14 cellular contexts compared by ENCODE assay signal in genomic region chr1:101175474-101175873, GRCh38.
DNase-seq lines count a peak whose midpoint lies in the region; ATAC-seq lines count a peak whose summit lies in the region.
"Had no signal": no experiment of that assay in that cellular context is flagged by ENCODE, and none has a peak within 500 bp of the region (broad histone marks: within the 10 kb centered on the region; RNA-seq: fewer than 3 reads in every experiment).

No MANE protein-coding gene starts in this region.

- H3K9me3 Mint-ChIP-seq in activated CD4-positive, alpha-beta memory T cell treated with anti-CD3 and anti-CD28 coated beads for 36 hours: no peaks in the 10 kb centered on the region
- peaks cover 5% of the 10 kb centered on the region for H3K9me3 Mint-ChIP-seq in activated CD4-positive, alpha-beta memory T cell treated with anti-CD3 and anti-CD28 coated beads, Interleukin-2, amount 10 ng/mL, durations not matched to agents 7 days and 5 days
- H3K9me3 Mint-ChIP-seq in activated naive CD8-positive, alpha-beta T cell (ENCODE audit: low read depth): peaks cover 9% of the 10 kb centered on the region
- H3K9me3 Mint-ChIP-seq: CD4-positive, CD25-positive, alpha-beta regulatory T cell; endodermal cell had no signal

- peak; percentile 77 to 79 for ATAC-seq in right cardiac atrium

- peak overlapping the region; percentile 63 for H3K27ac Mint-ChIP-seq in activated CD4-positive, alpha-beta memory T cell treated with anti-CD3 and anti-CD28 coated beads for 36 hours
- no peak overlapping the region for H3K27ac Mint-ChIP-seq in activated CD4-positive, alpha-beta memory T cell treated with anti-CD3 and anti-CD28 coated beads, Interleukin-2, amount 10 ng/mL, durations not matched to agents 7 days and 5 days
- H3K27ac Mint-ChIP-seq in activated naive CD8-positive, alpha-beta T cell: peak overlapping the region; percentile 100
- H3K27ac Mint-ChIP-seq: endodermal cell had no signal

- no peaks in the 10 kb centered on the region for H3K4me1 ChIP-seq in right cardiac atrium (ENCODE audit: control insufficient read depth, insufficient read depth, low read length)

- CTCF ChIA-PET in activated CD4-positive, alpha-beta memory T cell treated with anti-CD3 and anti-CD28 coated beads for 36 hours (lab: Charles Lee): interaction anchor here (0.7 to 4.6 kb wide), 5 partner anchors 36 to 331 kb away, joined by 3 to 44 read pairs (median 3); no protein-coding TSS in a partner anchor
- CTCF ChIA-PET in activated CD4-positive, alpha-beta memory T cell treated with anti-CD3 and anti-CD28 coated beads, Interleukin-2, amount 10 ng/mL, durations not matched to agents 7 days and 5 days (lab: Charles Lee): interaction anchor here (0.7 to 2.6 kb wide), 2 partner anchors 31 to 63 kb away, joined by 3 to 5 read pairs; no protein-coding TSS in a partner anchor

- H3K27me3 ChIP-seq in right cardiac atrium (ENCODE audit: control insufficient read depth, insufficient read depth): no peaks in the 10 kb centered on the region

- DNase-seq in activated CD4-positive, alpha-beta memory T cell treated with anti-CD3 and anti-CD28 coated beads for 36 hours: no peak
- no peak for DNase-seq in activated CD4-positive, alpha-beta memory T cell treated with anti-CD3 and anti-CD28 coated beads, Interleukin-2, amount 10 ng/mL, durations not matched to agents 7 days and 5 days
- DNase-seq in GM03348 (ENCODE audit: low spot score): peak; percentile 43
- peak in 2 of 3 donors; percentile 23 to 53 for DNase-seq in right cardiac atrium
- DNase-seq in medulla oblongata (ENCODE audit: extremely low spot score): no peak
- DNase-seq in HT-29 (ENCODE audit: low spot score): no peak
- no peak for DNase-seq in Ammon's horn (ENCODE audit: low spot score)
- DNase-seq: activated CD4-positive, alpha-beta T cell treated with anti-CD3 and anti-CD28 coated beads, Interleukin-2, amount 50 U/mL, for 4 hours; CD4-positive, CD25-positive, alpha-beta regulatory T cell; cerebellar nuclear complex; endodermal cell; NCI-H1436; NCI-H526 treated with DMSO at 0.1 percent for 48 hours had no signal

- 45% methylated on average over 3 of the region's 3 CpGs for WGBS in right cardiac atrium

- H3K4me3 ChIP-seq in right cardiac atrium (ENCODE audit: low read length): no peak overlapping the region

- H3K4me3 Mint-ChIP-seq in activated CD4-positive, alpha-beta memory T cell treated with anti-CD3 and anti-CD28 coated beads for 36 hours: no peak overlapping the region
- H3K4me3 Mint-ChIP-seq in activated CD4-positive, alpha-beta memory T cell treated with anti-CD3 and anti-CD28 coated beads, Interleukin-2, amount 10 ng/mL, durations not matched to agents 7 days and 5 days: no peak overlapping the region
- H3K4me3 Mint-ChIP-seq in activated naive CD8-positive, alpha-beta T cell: peak overlapping the region; percentile 17
- H3K4me3 Mint-ChIP-seq: CD4-positive, CD25-positive, alpha-beta regulatory T cell; endodermal cell had no signal

- no peak overlapping the region for H3K27ac ChIP-seq in right cardiac atrium (ENCODE audit: low read length)

- no peaks in the 10 kb centered on the region for H3K36me3 Mint-ChIP-seq in activated CD4-positive, alpha-beta memory T cell treated with anti-CD3 and anti-CD28 coated beads for 36 hours
- peaks cover 16% of the 10 kb centered on the region for H3K36me3 Mint-ChIP-seq in activated CD4-positive, alpha-beta memory T cell treated with anti-CD3 and anti-CD28 coated beads, Interleukin-2, amount 10 ng/mL, durations not matched to agents 7 days and 5 days (ENCODE audit: low read depth)
- peaks cover 3% of the 10 kb centered on the region for H3K36me3 Mint-ChIP-seq in activated naive CD8-positive, alpha-beta T cell
- H3K36me3 Mint-ChIP-seq: CD4-positive, CD25-positive, alpha-beta regulatory T cell had no signal

- no peaks in the 10 kb centered on the region for H3K9me3 ChIP-seq in right cardiac atrium (ENCODE audit: control insufficient read depth, low read length)

- no peaks in the 10 kb centered on the region for H3K27me3 Mint-ChIP-seq in activated CD4-positive, alpha-beta memory T cell treated with anti-CD3 and anti-CD28 coated beads for 36 hours
- no peaks in the 10 kb centered on the region for H3K27me3 Mint-ChIP-seq in activated CD4-positive, alpha-beta memory T cell treated with anti-CD3 and anti-CD28 coated beads, Interleukin-2, amount 10 ng/mL, durations not matched to agents 7 days and 5 days
- no peaks in the 10 kb centered on the region for H3K27me3 Mint-ChIP-seq in activated naive CD8-positive, alpha-beta T cell
- H3K27me3 Mint-ChIP-seq: CD4-positive, CD25-positive, alpha-beta regulatory T cell had no signal

- H3K4me1 Mint-ChIP-seq in activated CD4-positive, alpha-beta memory T cell treated with anti-CD3 and anti-CD28 coated beads for 36 hours (ENCODE audit: low read depth): peaks cover 62% of the 10 kb centered on the region
- H3K4me1 Mint-ChIP-seq in activated CD4-positive, alpha-beta memory T cell treated with anti-CD3 and anti-CD28 coated beads, Interleukin-2, amount 10 ng/mL, durations not matched to agents 7 days and 5 days: peaks cover 52% of the 10 kb centered on the region
- H3K4me1 Mint-ChIP-seq in activated naive CD8-positive, alpha-beta T cell (ENCODE audit: low read depth): peaks cover 57% of the 10 kb centered on the region
- H3K4me1 Mint-ChIP-seq: endodermal cell had no signal

- POLR2A ChIA-PET in activated CD4-positive, alpha-beta memory T cell treated with anti-CD3 and anti-CD28 coated beads for 36 hours (lab: Charles Lee): interaction anchor here (1.6 to 6.2 kb wide), 3 partner anchors 24 to 116 kb away, joined by 4 to 129 read pairs (median 8); partner anchors contain the start of gene S1PR1
- POLR2A ChIA-PET in activated CD4-positive, alpha-beta memory T cell treated with anti-CD3 and anti-CD28 coated beads, Interleukin-2, amount 10 ng/mL, durations not matched to agents 7 days and 5 days (lab: Charles Lee): interaction anchor here (5.9 kb wide), 1 partner anchor 62 kb away, joined by 133 read pairs; the partner anchor contains the start of gene S1PR1

- intact Hi-C loops in activated CD4-positive, alpha-beta memory T cell treated with anti-CD3 and anti-CD28 coated beads for 36 hours (cut with micrococcal nuclease): loop anchor here (5.0 kb wide), 1 partner anchor 233 kb away; no protein-coding TSS in a partner anchor
- intact Hi-C loops in right cardiac atrium (cut with DNase I): no loop called here

Comparison
In these comparisons a context has a peak if more than half of its experiments do, and no peak if none do; other contexts are left out.
1. DNase-seq: peak in GM03348 (single experiment) and right cardiac atrium (2 of 3); none in activated CD4-positive, alpha-beta memory T cell treated with anti-CD3 and anti-CD28 coated beads for 36 hours (single experiment), activated CD4-positive, alpha-beta memory T cell treated with anti-CD3 and anti-CD28 coated beads, Interleukin-2, amount 10 ng/mL, durations not matched to agents 7 days and 5 days (single experiment), medulla oblongata (single experiment), HT-29 (single experiment) and Ammon's horn (single experiment).